ENCODE assay signal across 1 cellular context in the genomic region with DNA sequence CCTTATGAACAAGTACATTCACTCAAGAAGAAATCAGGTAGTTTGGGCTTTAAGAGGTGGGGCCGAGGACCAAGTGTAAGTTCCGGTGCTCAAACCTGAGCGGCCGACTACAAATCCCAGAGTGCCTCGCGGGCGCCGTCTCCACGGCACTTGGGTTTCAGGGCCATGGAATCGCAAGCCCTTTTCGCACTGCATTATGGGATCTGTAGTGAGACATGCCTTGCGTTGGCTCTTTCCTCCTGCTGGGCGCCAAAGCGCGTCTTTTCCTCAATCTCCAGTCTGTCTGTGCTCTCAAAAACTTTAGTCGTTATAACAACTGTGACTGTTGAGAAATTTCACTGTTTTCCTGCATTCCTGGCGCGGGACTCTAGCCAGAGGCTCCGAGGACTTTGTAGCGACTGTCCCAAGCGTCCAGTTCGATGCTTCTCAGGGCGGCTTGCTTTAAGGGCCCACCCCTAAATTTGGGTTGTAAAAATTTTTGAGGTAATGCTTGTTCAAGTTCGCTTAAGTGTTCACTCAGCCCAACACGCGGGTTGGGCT.
TF ChIP-seq lines count a peak whose summit lies in the region.

No MANE protein-coding gene starts in this region.

TF ChIP-seq in K562, 482 proteins besides CTCF, POLR2A, EP300 and RAD21 (continued from another document and continues in another):
- no peak for TF ChIP-seq THAP7 (CRISPR knock-in tag; IDR thresholded peaks at IDR 0.05)
- TF ChIP-seq ZNF655 (CRISPR knock-in tag; IDR thresholded peaks at IDR 0.05): no peak
- TF ChIP-seq ZSCAN29 (IDR thresholded peaks at IDR 0.05): no peak
- no peak for TF ChIP-seq CBX5 (IDR thresholded peaks at IDR 0.05; ENCODE audit: borderline replicate concordance, low read depth)
- no peak for TF ChIP-seq SOX6 (IDR thresholded peaks at IDR 0.05)
- TF ChIP-seq ZFX (CRISPR knock-in tag; IDR thresholded peaks at IDR 0.05): no peak
- no peak for TF ChIP-seq ZBED1 (IDR thresholded peaks at IDR 0.05)
- no peak for TF ChIP-seq NUFIP1 (IDR thresholded peaks at IDR 0.05; ENCODE audit: partially characterized antibody)
- TF ChIP-seq NR2C1 (IDR thresholded peaks at IDR 0.05): no peak
- TF ChIP-seq NR2C1 (tag; IDR thresholded peaks at IDR 0.05): peak; percentile 58; the same call in 1 of the 2 replicates
- TF ChIP-seq ZNF449 (CRISPR knock-in tag; IDR thresholded peaks at IDR 0.05): no peak
- TF ChIP-seq CREM (IDR thresholded peaks at IDR 0.05; ENCODE audit: low read depth): peak; percentile 81
- no peak for TF ChIP-seq TRIM24 (IDR thresholded peaks at IDR 0.05)
- TF ChIP-seq HDAC2 (IDR thresholded peaks at IDR 0.05): 0 out of 2 replicates have a peak, but pooled peaks have one; percentile 18
- no peak for TF ChIP-seq ZNF121 (CRISPR knock-in tag; conservative IDR thresholded peaks at IDR 0.05)
- no peak for TF ChIP-seq ZNF277 (CRISPR knock-in tag; IDR thresholded peaks at IDR 0.05; ENCODE audit: borderline replicate concordance)
- 0 out of 2 replicates have a peak, but pooled peaks have one; percentile 28 for TF ChIP-seq BCOR (IDR thresholded peaks at IDR 0.05)
- peak in 1 of 2 experiments; percentile 69; a peak in 2 of 4 replicates for TF ChIP-seq SRF (CRISPR knock-in tag; IDR thresholded peaks at IDR 0.05)
- TF ChIP-seq GABPB1 (CRISPR knock-in tag; IDR thresholded peaks at IDR 0.05): no peak
- peak; percentile 32; the same call in 1 of the 2 replicates for TF ChIP-seq PML (IDR thresholded peaks at IDR 0.05; ENCODE audit: low read length)
- no peak for TF ChIP-seq ETV1 (tag; conservative IDR thresholded peaks at IDR 0.05; ENCODE audit: low read depth)
- TF ChIP-seq L3MBTL2 (IDR thresholded peaks at IDR 0.05): peak; percentile 47; the same call in 1 of the 2 replicates
- TF ChIP-seq ZNF57 (CRISPR knock-in tag; IDR thresholded peaks at IDR 0.05): no peak
- no peak for TF ChIP-seq C11orf30 (IDR thresholded peaks at IDR 0.05; ENCODE audit: low read depth)
- TF ChIP-seq GATA2 (CRISPR knock-in tag; IDR thresholded peaks at IDR 0.05): no peak
- TF ChIP-seq AFF4 (CRISPR knock-in tag; IDR thresholded peaks at IDR 0.05): peak; percentile 20; the same call in 1 of the 2 replicates
- TF ChIP-seq ZBTB17 (CRISPR knock-in tag; IDR thresholded peaks at IDR 0.05): no peak
- TF ChIP-seq ZNF780A (CRISPR knock-in tag; IDR thresholded peaks at IDR 0.05): no peak
- no peak for TF ChIP-seq HES1 (IDR thresholded peaks at IDR 0.05; ENCODE audit: low read depth)
- no peak for TF ChIP-seq KHSRP (IDR thresholded peaks at IDR 0.05)
- TF ChIP-seq JUN (IDR thresholded peaks at IDR 0.05; ENCODE audit: borderline replicate concordance, low read depth, low read length): no peak
- no peak for TF ChIP-seq JUN (CRISPR knock-in tag; IDR thresholded peaks at IDR 0.05; ENCODE audit: borderline replicate concordance)
- TF ChIP-seq, protein P1, sequence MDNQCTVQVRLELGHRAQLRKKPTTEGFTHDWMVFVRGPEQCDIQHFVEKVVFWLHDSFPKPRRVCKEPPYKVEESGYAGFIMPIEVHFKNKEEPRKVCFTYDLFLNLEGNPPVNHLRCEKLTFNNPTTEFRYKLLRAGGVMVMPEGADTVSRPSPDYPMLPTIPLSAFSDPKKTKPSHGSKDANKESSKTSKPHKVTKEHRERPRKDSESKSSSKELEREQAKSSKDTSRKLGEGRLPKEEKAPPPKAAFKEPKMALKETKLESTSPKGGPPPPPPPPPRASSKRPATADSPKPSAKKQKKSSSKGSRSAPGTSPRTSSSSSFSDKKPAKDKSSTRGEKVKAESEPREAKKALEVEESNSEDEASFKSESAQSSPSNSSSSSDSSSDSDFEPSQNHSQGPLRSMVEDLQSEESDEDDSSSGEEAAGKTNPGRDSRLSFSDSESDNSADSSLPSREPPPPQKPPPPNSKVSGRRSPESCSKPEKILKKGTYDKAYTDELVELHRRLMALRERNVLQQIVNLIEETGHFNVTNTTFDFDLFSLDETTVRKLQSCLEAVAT (IDR thresholded peaks at IDR 0.05): no peak
- TF ChIP-seq, protein P2, sequence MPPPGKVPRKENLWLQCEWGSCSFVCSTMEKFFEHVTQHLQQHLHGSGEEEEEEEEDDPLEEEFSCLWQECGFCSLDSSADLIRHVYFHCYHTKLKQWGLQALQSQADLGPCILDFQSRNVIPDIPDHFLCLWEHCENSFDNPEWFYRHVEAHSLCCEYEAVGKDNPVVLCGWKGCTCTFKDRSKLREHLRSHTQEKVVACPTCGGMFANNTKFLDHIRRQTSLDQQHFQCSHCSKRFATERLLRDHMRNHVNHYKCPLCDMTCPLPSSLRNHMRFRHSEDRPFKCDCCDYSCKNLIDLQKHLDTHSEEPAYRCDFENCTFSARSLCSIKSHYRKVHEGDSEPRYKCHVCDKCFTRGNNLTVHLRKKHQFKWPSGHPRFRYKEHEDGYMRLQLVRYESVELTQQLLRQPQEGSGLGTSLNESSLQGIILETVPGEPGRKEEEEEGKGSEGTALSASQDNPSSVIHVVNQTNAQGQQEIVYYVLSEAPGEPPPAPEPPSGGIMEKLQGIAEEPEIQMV (tag; conservative IDR thresholded peaks at IDR 0.05; ENCODE audit: low read depth): no peak
- no peak for TF ChIP-seq MYBL2 (IDR thresholded peaks at IDR 0.05; ENCODE audit: low read depth)
- no peak for TF ChIP-seq MYBL2 (CRISPR knock-in tag; IDR thresholded peaks at IDR 0.05; ENCODE audit: borderline replicate concordance)
- no peak for TF ChIP-seq TAF7 (tag; IDR thresholded peaks at IDR 0.05)
- no peak for TF ChIP-seq EZH2 (IDR thresholded peaks at IDR 0.05; ENCODE audit: borderline replicate concordance, low read depth, low read length)
- TF ChIP-seq FOXA1 (IDR thresholded peaks at IDR 0.05; ENCODE audit: borderline replicate concordance): no peak
- TF ChIP-seq GABPB2 (CRISPR knock-in tag; conservative IDR thresholded peaks at IDR 0.05): no peak
- no peak for TF ChIP-seq SMARCA5 (IDR thresholded peaks at IDR 0.05)
- TF ChIP-seq NELFE (IDR thresholded peaks at IDR 0.05; ENCODE audit: insufficient read depth, insufficient read length): no peak
- no peak for TF ChIP-seq MEF2D (tag; conservative IDR thresholded peaks at IDR 0.05; ENCODE audit: low read depth)
- TF ChIP-seq ZNF507 (tag; conservative IDR thresholded peaks at IDR 0.05): no peak
- TF ChIP-seq ZNF717 (CRISPR knock-in tag; IDR thresholded peaks at IDR 0.05): no peak
- no peak for TF ChIP-seq RBM17 (IDR thresholded peaks at IDR 0.05; ENCODE audit: borderline replicate concordance, low read depth, low read length)
- TF ChIP-seq, protein P3, sequence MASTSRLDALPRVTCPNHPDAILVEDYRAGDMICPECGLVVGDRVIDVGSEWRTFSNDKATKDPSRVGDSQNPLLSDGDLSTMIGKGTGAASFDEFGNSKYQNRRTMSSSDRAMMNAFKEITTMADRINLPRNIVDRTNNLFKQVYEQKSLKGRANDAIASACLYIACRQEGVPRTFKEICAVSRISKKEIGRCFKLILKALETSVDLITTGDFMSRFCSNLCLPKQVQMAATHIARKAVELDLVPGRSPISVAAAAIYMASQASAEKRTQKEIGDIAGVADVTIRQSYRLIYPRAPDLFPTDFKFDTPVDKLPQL (IDR thresholded peaks at IDR 0.05; ENCODE audit: extremely low read depth, insufficient read length): peak; percentile 39
- TF ChIP-seq AFF1 (IDR thresholded peaks at IDR 0.05; ENCODE audit: low read depth in 1 of 2, partially characterized antibody in 2 of 2): peak in 1 of 2 experiments; percentile 97
- no peak for TF ChIP-seq PHB2 (IDR thresholded peaks at IDR 0.05; ENCODE audit: low read depth)
